Comparison of ENCODE assay signal across 9 cellular contexts in the genomic region with DNA sequence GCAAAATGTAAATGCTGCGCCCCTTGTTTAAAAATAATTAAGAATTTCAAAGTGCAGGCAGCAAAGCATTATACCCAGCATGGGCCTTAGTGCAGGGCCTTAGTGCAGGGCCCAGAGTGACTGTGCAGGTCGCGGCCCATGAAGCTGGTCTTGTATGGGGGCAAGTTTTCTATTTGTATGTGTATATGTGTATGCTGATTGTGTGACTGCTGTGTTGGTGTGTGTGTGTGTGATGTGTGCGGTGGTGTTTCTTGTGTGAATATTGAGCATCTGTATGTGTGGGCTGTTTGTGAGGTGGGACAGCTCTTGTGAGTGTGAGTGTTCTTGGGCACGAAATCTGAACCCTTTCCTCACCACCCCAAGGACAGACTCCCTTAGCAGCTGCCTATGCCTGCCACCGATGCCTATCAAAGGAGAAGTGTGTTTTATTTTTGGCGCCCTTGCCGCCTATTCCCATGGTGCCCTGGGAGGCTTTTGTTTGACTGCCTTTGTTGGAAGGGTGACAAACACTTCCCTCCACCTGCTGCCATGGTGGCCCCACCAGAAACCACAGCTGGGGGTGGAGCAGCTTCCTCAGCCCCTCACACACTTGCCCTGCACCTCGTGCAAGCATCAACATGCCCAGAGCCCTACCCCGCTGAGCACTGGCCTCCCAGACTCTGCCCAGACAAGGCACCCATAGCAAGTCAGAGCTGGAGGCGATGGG. TPM values are rescaled to one million over a fixed set of nuclear protein-coding genes. Genes with fewer than 3 reads are reported as not detected.
A peak's percentile ranks its signal among the peaks of the same experiment; 100 is the strongest.
DNase-seq lines count a peak whose midpoint lies in the region; ATAC-seq, FAIRE-seq and TF ChIP-seq lines count a peak whose summit lies in the region.
"Had no signal": no experiment of that assay in that cellular context is flagged by ENCODE, and none has a peak within 500 bp of the region (broad histone marks: within the 10 kb centered on the region; RNA-seq: fewer than 3 reads in every experiment).

No MANE protein-coding gene starts in this region.

- H3K4me1 Mint-ChIP-seq in brain: peaks cover 83% of the 10 kb centered on the region

- H3K9me3 ChIP-seq in prostate gland: no peaks in the 10 kb centered on the region

- H3K36me3 ChIP-seq in prostate gland: no peaks in the 10 kb centered on the region

- peak overlapping the region; percentile 79 to 97 (median 90) for H3K27ac Mint-ChIP-seq in brain

- H3K36me3 Mint-ChIP-seq in brain: no peaks in the 10 kb centered on the region

- H3K9me3 Mint-ChIP-seq in brain: peaks cover 0 to 10% (median 0%) of the 10 kb centered on the region in 5 experiments

- no peak for FAIRE-seq in frontal cortex (lab: Jason Lieb, UNC)

- H3K4me3 Mint-ChIP-seq in brain: no peak overlapping the region

- H3K27me3 Mint-ChIP-seq in brain: no peaks in the 10 kb centered on the region

- TF ChIP-seq POLR2A in prostate gland (IDR thresholded peaks at IDR 0.05): peak; percentile 30

- no peak overlapping the region for H3K4me3 ChIP-seq in prostate gland

- peak overlapping the region; percentile 63 to 71 for H3K27ac ChIP-seq in prostate gland

- intact Hi-C loops in prostate gland (cut with DNase I): no loop called here

- WGBS in prostate gland: 47% methylated on average over 10 of the region's 11 CpGs

- H3K27me3 ChIP-seq in prostate gland (replicated peaks; ENCODE audit: insufficient read depth): no peaks in the 10 kb centered on the region

- no peak for ATAC-seq in GM21526 (IDR thresholded peaks at IDR 0.05; ENCODE audit: low FRiP score, unreplicated experiment)

- DNase-seq in stimulated activated CD4-positive, alpha-beta T cell treated with anti-CD3 and anti-CD28 coated beads, Interleukin-1b, Interleukin-23, amount 100 ng/mL, for 48 hours: peak; percentile 68
- no peak for DNase-seq in stimulated activated CD4-positive, alpha-beta T cell treated with anti-CD3 and anti-CD28 coated beads, Interleukin-12 subunit alpha, Interleukin-12 subunit beta, amount 100 ng/mL, for 4 hours
- DNase-seq in SIG-M5 (lab: John Stamatoyannopoulos, UW) (peak; percentile 68), prostate gland (ENCODE audit: low spot score) (peak; percentile 90), T-helper 9 cell (no peak), frontal cortex (ENCODE audit: low spot score in 2 of 2) (no peak)

- peaks cover 7% of the 10 kb centered on the region for H3K4me1 ChIP-seq in prostate gland (replicated peaks)

- TF ChIP-seq CTCF in brain (conservative IDR thresholded peaks at IDR 0.05) (no peak), prostate gland (IDR thresholded peaks at IDR 0.05) (no peak)

RNA-seq across cellular contexts. Expression of a gene that starts 18.0 kb away (rescaled TPM):
- not detected for polyA plus RNA-seq in brain (ENCODE audit: insufficient read depth, low read depth, low replicate concordance)
- total RNA-seq in prostate gland (under 1 TPM in 1 of 2 donors, not detected in 1; 0.40 TPM), frontal cortex (not detected)
- total RNA-seq: SK-MEL-5 had no signal

RNA-seq across cellular contexts. Expression of a gene that starts 45.8 kb away (rescaled TPM):
- not detected for polyA plus RNA-seq in brain (ENCODE audit: insufficient read depth, low read depth, low replicate concordance)
- total RNA-seq in prostate gland (10 to 100 TPM; 51.3 to 56.1 TPM), frontal cortex (not detected)
- total RNA-seq: SK-MEL-5 had no signal

Comparison
In these comparisons a context has a peak if more than half of its experiments do, and no peak if none do; other contexts are left out.
1. DNase-seq: peak in stimulated activated CD4-positive, alpha-beta T cell treated with anti-CD3 and anti-CD28 coated beads, Interleukin-1b, Interleukin-23, amount 100 ng/mL, for 48 hours (single experiment), SIG-M5 (single experiment) and prostate gland (single experiment); none in stimulated activated CD4-positive, alpha-beta T cell treated with anti-CD3 and anti-CD28 coated beads, Interleukin-12 subunit alpha, Interleukin-12 subunit beta, amount 100 ng/mL, for 4 hours (single experiment), T-helper 9 cell (single experiment) and frontal cortex (0 of 2).
2. RNA of a gene that starts 45.8 kb away (total RNA-seq): 51.3 to 56.1 TPM in prostate gland; not detected in frontal cortex (single experiment); every median in the first group is over 10 times any median in the second.